1 cellular context compared by ENCODE assay signal in the genomic region with DNA sequence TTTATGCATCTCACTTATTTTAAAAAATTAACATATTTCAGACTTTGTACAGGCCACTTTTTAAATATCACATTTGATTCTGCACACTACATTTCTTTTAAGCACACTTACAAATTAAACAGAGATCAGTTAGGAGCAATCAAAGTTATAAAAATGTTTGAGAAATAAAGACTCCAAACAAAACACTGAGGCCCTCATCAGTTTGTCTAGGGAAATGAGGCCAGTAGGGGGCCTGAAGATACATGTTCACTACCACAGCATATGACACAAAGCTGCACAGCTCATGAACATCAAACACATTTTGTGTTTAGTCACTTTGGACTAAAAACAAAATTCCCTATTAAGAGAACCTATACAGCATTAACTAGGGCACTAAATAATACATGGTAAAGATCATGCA.
TF ChIP-seq lines count a peak whose summit lies in the region.

No MANE protein-coding gene starts in this region.

TF ChIP-seq in liver, 16 proteins besides CTCF, POLR2A, EP300 and RAD21 (continued from another document):
- TF ChIP-seq, protein P1, sequence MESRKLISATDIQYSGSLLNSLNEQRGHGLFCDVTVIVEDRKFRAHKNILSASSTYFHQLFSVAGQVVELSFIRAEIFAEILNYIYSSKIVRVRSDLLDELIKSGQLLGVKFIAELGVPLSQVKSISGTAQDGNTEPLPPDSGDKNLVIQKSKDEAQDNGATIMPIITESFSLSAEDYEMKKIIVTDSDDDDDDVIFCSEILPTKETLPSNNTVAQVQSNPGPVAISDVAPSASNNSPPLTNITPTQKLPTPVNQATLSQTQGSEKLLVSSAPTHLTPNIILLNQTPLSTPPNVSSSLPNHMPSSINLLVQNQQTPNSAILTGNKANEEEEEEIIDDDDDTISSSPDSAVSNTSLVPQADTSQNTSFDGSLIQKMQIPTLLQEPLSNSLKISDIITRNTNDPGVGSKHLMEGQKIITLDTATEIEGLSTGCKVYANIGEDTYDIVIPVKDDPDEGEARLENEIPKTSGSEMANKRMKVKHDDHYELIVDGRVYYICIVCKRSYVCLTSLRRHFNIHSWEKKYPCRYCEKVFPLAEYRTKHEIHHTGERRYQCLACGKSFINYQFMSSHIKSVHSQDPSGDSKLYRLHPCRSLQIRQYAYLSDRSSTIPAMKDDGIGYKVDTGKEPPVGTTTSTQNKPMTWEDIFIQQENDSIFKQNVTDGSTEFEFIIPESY (IDR thresholded peaks at IDR 0.05): no peak
- no peak for TF ChIP-seq FOXA2 (IDR thresholded peaks at IDR 0.05)
- no peak for TF ChIP-seq YY1 (IDR thresholded peaks at IDR 0.05)
- no peak for TF ChIP-seq JUND (IDR thresholded peaks at IDR 0.05)
- TF ChIP-seq, protein P2, sequence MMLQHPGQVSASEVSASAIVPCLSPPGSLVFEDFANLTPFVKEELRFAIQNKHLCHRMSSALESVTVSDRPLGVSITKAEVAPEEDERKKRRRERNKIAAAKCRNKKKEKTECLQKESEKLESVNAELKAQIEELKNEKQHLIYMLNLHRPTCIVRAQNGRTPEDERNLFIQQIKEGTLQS (IDR thresholded peaks at IDR 0.05): no peak
- no peak for TF ChIP-seq NR2F2 (IDR thresholded peaks at IDR 0.05)
